Comparison of ENCODE assay signal across 10 cellular contexts in genomic region chrX:23803931-23804381, GRCh38. TPM values are rescaled to one million over a fixed set of nuclear protein-coding genes. Genes with fewer than 3 reads are reported as not detected.
DNase-seq lines count a peak whose midpoint lies in the region; ATAC-seq and TF ChIP-seq lines count a peak whose summit lies in the region.
"Had no signal": no experiment of that assay in that cellular context is flagged by ENCODE, and none has a peak within 500 bp of the region (broad histone marks: within the 10 kb centered on the region; RNA-seq: fewer than 3 reads in every experiment).

No MANE protein-coding gene starts in this region.

- peak; percentile 47 to 48 for DNase-seq in Caco-2
- DNase-seq in RWPE2 (ENCODE audit: low spot score), result peak; percentile 49
- peak; percentile 36 for DNase-seq in fibroblast of peridontal ligament (ENCODE audit: extremely low read depth)
- no peak for DNase-seq in omental fat pad (ENCODE audit: low spot score)
- DNase-seq in GOT3 (lab: John Stamatoyannopoulos, UW), result no peak
- no peak for DNase-seq in hippocampal formation (lab: John Stamatoyannopoulos, UW)
- no peak for DNase-seq in NCI-H2081 treated with DMSO at 0.1 percent for 48 hours (lab: John Stamatoyannopoulos, UW)
- DNase-seq in COLO668 (lab: John Stamatoyannopoulos, UW; ENCODE audit: unreplicated experiment), result no peak
- DNase-seq: CD8-positive, alpha-beta memory T cell had no signal

- no peak for TF ChIP-seq CTCF in Caco-2 (IDR thresholded peaks at IDR 0.05; ENCODE audit: insufficient read depth in 1 of 2, low read depth in 1 of 2, low read length in 1 of 2, severe bottlenecking in 1 of 2, unreplicated experiment in 1 of 2)
- TF ChIP-seq CTCF in RWPE2 (IDR thresholded peaks at IDR 0.05; ENCODE audit: poor library complexity, severe bottlenecking), result no peak
- TF ChIP-seq CTCF in omental fat pad (IDR thresholded peaks at IDR 0.05), result no peak

- CTCF ChIA-PET in Caco-2 (lab: Charles Lee), result no interaction called here

- ATAC-seq in RWPE2 (ENCODE audit: low read depth) (peak; percentile 76), omental fat pad (ENCODE audit: low FRiP score) (peak; percentile 82)

- H3K4me3 ChIP-seq in Caco-2 (ENCODE audit: low read depth, low read length) (no peak overlapping the region), RWPE2 (ENCODE audit: severe bottlenecking) (no peak overlapping the region)
- H3K4me3 ChIP-seq: tibial artery had no signal

- peaks cover 28% of the 10 kb centered on the region for H3K4me1 Mint-ChIP-seq in Caco-2 (ENCODE audit: low read depth, unreplicated experiment)

- no peaks in the 10 kb centered on the region for H3K9me3 Mint-ChIP-seq in Caco-2 (ENCODE audit: unreplicated experiment)
- H3K9me3 Mint-ChIP-seq: CD8-positive, alpha-beta memory T cell had no signal

- peak overlapping the region; percentile 90 for H3K27ac Mint-ChIP-seq in Caco-2 (ENCODE audit: unreplicated experiment)
- H3K27ac Mint-ChIP-seq: CD8-positive, alpha-beta memory T cell had no signal

- no peaks in the 10 kb centered on the region for H3K36me3 ChIP-seq in Caco-2 (ENCODE audit: control insufficient read depth, insufficient read depth, low read length)
- no peaks in the 10 kb centered on the region for H3K36me3 ChIP-seq in RWPE2 (ENCODE audit: low read depth)
- H3K36me3 ChIP-seq: tibial artery had no signal

- H3K36me3 Mint-ChIP-seq in Caco-2 (ENCODE audit: insufficient read depth, unreplicated experiment), result peaks cover 25% of the 10 kb centered on the region
- H3K36me3 Mint-ChIP-seq: CD8-positive, alpha-beta memory T cell had no signal

- H3K27ac ChIP-seq in RWPE2 (ENCODE audit: poor library complexity, severe bottlenecking), result peak overlapping the region; percentile 94

- H3K27me3 ChIP-seq in Caco-2 (replicated peaks; ENCODE audit: control insufficient read depth, insufficient read depth, low read length) (no peaks in the 10 kb centered on the region), RWPE2 (ENCODE audit: insufficient read depth, poor library complexity, severe bottlenecking) (no peaks in the 10 kb centered on the region)
- H3K27me3 ChIP-seq: tibial artery had no signal

- peak overlapping the region; percentile 38 for H3K4me3 Mint-ChIP-seq in Caco-2 (ENCODE audit: unreplicated experiment)
- H3K4me3 Mint-ChIP-seq: CD8-positive, alpha-beta memory T cell had no signal

- intact Hi-C loops in Caco-2 (cut with micrococcal nuclease; ENCODE audit: unreplicated experiment), result no loop called here

- no TSS peak for BruUV-seq in Caco-2 (replicated peaks; lab: Mats Ljungman, UMichigan)

- H3K9me3 ChIP-seq in Caco-2 (no peaks in the 10 kb centered on the region), RWPE2 (ENCODE audit: severe bottlenecking) (no peaks in the 10 kb centered on the region)
- H3K9me3 ChIP-seq: tibial artery had no signal

- POLR2A ChIA-PET in Caco-2 (lab: Charles Lee), result interaction anchor here (0.9 kb wide), 1 partner anchor 21 kb away, joined by 8 read pairs; the partner anchor contains the start of gene SAT1

- no peaks in the 10 kb centered on the region for H3K27me3 Mint-ChIP-seq in Caco-2 (ENCODE audit: insufficient read depth, unreplicated experiment)
- H3K27me3 Mint-ChIP-seq: CD8-positive, alpha-beta memory T cell had no signal

- H3K4me1 ChIP-seq in Caco-2 (peaks cover 27% of the 10 kb centered on the region), RWPE2 (ENCODE audit: insufficient read depth, poor library complexity, severe bottlenecking) (peaks cover 34% of the 10 kb centered on the region)

RNA-seq across cellular contexts. Expression of gene SAT1, which starts 21.0 kb away (rescaled TPM):
- 151 and 155 TPM in 2 replicates for total RNA-seq in Caco-2 (2022)
- total RNA-seq in omental fat pad, result 1,000 to 10,000 TPM; 1,071 to 2,815 (median 2,155) TPM

Comparison
In these comparisons a context has a peak if more than half of its experiments do, and no peak if none do; other contexts are left out.
1. DNase-seq: peak in Caco-2 (2 of 2), RWPE2 (single experiment) and fibroblast of peridontal ligament (single experiment); none in omental fat pad (single experiment), GOT3 (single experiment), hippocampal formation (0 of 2), NCI-H2081 treated with DMSO at 0.1 percent for 48 hours (single experiment) and COLO668 (single experiment).